In genomic region chr12:46367351-46368029, GRCh38 we compare ENCODE assay signal across 8 cellular contexts. TPM values are rescaled to one million over a fixed set of nuclear protein-coding genes. Genes with fewer than 3 reads are reported as not detected.
A peak's percentile ranks its signal among the peaks of the same experiment; 100 is the strongest.
DNase-seq lines count a peak whose midpoint lies in the region; ATAC-seq and TF ChIP-seq lines count a peak whose summit lies in the region.

No MANE protein-coding gene starts in this region.

- peaks cover 8% of the 10 kb centered on the region for H3K4me1 ChIP-seq in fibroblast of lung (ENCODE audit: control insufficient read depth, extremely low read depth, insufficient read depth, low read length)

- TF ChIP-seq CTCF in Calu3 (IDR thresholded peaks at IDR 0.05; ENCODE audit: unreplicated experiment) (no peak), activated B cell treated with CpG ODN at 0.5 μM for 24 hours (IDR thresholded peaks at IDR 0.05) (no peak), fibroblast of lung (conservative IDR thresholded peaks at IDR 0.05 in 1 of 2, IDR thresholded peaks at IDR 0.05 in 1 of 2; ENCODE audit: low read depth in 1 of 2, low read length in 2 of 2) (no peak), retinal pigment epithelial cell (conservative IDR thresholded peaks at IDR 0.05; ENCODE audit: low read depth, low read length) (no peak)

- CTCF ChIA-PET in Calu3 (lab: Charles Lee): interaction anchor here (1.3 kb wide), 2 partner anchors 74 to 125 kb away, joined by 3 read pairs; no protein-coding TSS in a partner anchor
- CTCF ChIA-PET in activated B cell treated with CpG ODN at 0.5 μM for 24 hours (lab: Charles Lee): no interaction called here

- H3K4me2 ChIP-seq in fibroblast of lung (ENCODE audit: extremely low read depth, insufficient read depth, low read length): peak overlapping the region; percentile 99

- H3K79me2 ChIP-seq in fibroblast of lung (ENCODE audit: control insufficient read depth, insufficient read depth, low read length): peaks cover 96% of the 10 kb centered on the region

- ATAC-seq in activated B cell treated with CpG ODN at 0.5 μM for 24 hours (ENCODE audit: low read depth): no peak
- no peak for ATAC-seq in HG02759 (IDR thresholded peaks at IDR 0.05; ENCODE audit: unreplicated experiment)
- no peak for ATAC-seq in GM21423 (IDR thresholded peaks at IDR 0.05; ENCODE audit: unreplicated experiment)

- intact Hi-C loops in Calu3 (cut with micrococcal nuclease; ENCODE audit: unreplicated experiment): loop anchor here (5.0 kb wide), 3 partner anchors 65 to 295 kb away; no protein-coding TSS in a partner anchor
- intact Hi-C loops in activated B cell treated with CpG ODN at 0.5 μM for 24 hours (cut with micrococcal nuclease): no loop called here

- H3K27me3 Mint-ChIP-seq in Calu3 (ENCODE audit: unreplicated experiment) (no peaks in the 10 kb centered on the region), activated B cell treated with CpG ODN at 0.5 μM for 24 hours (no peaks in the 10 kb centered on the region)

- H3K4me3 ChIP-seq in fibroblast of lung (replicated peaks in 1 of 4; ENCODE audit: control extremely low read depth in 1 of 4, insufficient read depth in 1 of 4, low read depth in 3 of 4, low read length in 4 of 4): peak overlapping the region; percentile 64 to 89 (median 82)
- H3K4me3 ChIP-seq in retinal pigment epithelial cell (ENCODE audit: low read length): peak overlapping the region; percentile 7

- peak overlapping the region; percentile 98 for H3K27ac ChIP-seq in fibroblast of lung (ENCODE audit: insufficient read depth, low read length)

- H4K20me1 ChIP-seq in fibroblast of lung (ENCODE audit: control insufficient read depth, extremely low read depth, insufficient read depth, low read length): peaks cover 31% of the 10 kb centered on the region

- H3K9me3 Mint-ChIP-seq in Calu3 (ENCODE audit: low read depth, unreplicated experiment) (no peaks in the 10 kb centered on the region), activated B cell treated with CpG ODN at 0.5 μM for 24 hours (no peaks in the 10 kb centered on the region)

- peaks cover 7% of the 10 kb centered on the region for H3K4me1 Mint-ChIP-seq in Calu3 (ENCODE audit: low read depth, unreplicated experiment)
- peaks cover 67% of the 10 kb centered on the region for H3K4me1 Mint-ChIP-seq in activated B cell treated with CpG ODN at 0.5 μM for 24 hours

- no TSS peak for BruUV-seq in Calu3 (replicated peaks; lab: Mats Ljungman, UMichigan)

- in situ Hi-C loops in ACHN (cut with HindIII; ENCODE audit: low pct_ligation_motif_present, low pct_unique_long_range_greater_than_20kb, low sequenced_read_pairs): loop anchor here (25.0 kb wide), 1 partner anchor 205 kb away; no protein-coding TSS in a partner anchor

- peak overlapping the region; percentile 66 for H3K27ac Mint-ChIP-seq in Calu3 (ENCODE audit: unreplicated experiment)
- peak overlapping the region; percentile 24 for H3K27ac Mint-ChIP-seq in activated B cell treated with CpG ODN at 0.5 μM for 24 hours

- peaks cover 94% of the 10 kb centered on the region for H3K36me3 Mint-ChIP-seq in Calu3 (ENCODE audit: insufficient read depth, unreplicated experiment)
- H3K36me3 Mint-ChIP-seq in activated B cell treated with CpG ODN at 0.5 μM for 24 hours (ENCODE audit: low read depth): peaks cover 89% of the 10 kb centered on the region

- peak overlapping the region; percentile 40 for H3K9ac ChIP-seq in fibroblast of lung (ENCODE audit: insufficient read depth, low read length)

- no peaks in the 10 kb centered on the region for H3K27me3 ChIP-seq in fibroblast of lung (ENCODE audit: control insufficient read depth, insufficient read depth, low read length)

- H3K9me3 ChIP-seq in fibroblast of lung (ENCODE audit: control insufficient read depth, insufficient read depth, low read depth, low read length): no peaks in the 10 kb centered on the region

- H3K4me3 Mint-ChIP-seq in Calu3 (ENCODE audit: low read depth, unreplicated experiment) (peak overlapping the region; percentile 67), activated B cell treated with CpG ODN at 0.5 μM for 24 hours (no peak overlapping the region)

- DNase-seq in Calu3 (no peak), activated B cell treated with CpG ODN at 0.5 μM for 24 hours (no peak), fibroblast of lung (ENCODE audit: low read depth in 2 of 2) (no peak), retinal pigment epithelial cell (ENCODE audit: low read depth) (no peak), HT-29 (ENCODE audit: low spot score) (no peak), ACHN (no peak)

- POLR2A ChIA-PET in activated B cell treated with CpG ODN at 0.5 μM for 24 hours (lab: Charles Lee): interaction anchor here (0.7 to 0.8 kb wide), 3 partner anchors 11 to 294 kb away, joined by 3 to 4 read pairs (median 3); no protein-coding TSS in a partner anchor

- no peak overlapping the region for H2AFZ ChIP-seq in fibroblast of lung (ENCODE audit: low read length)

- H3K36me3 ChIP-seq in fibroblast of lung (ENCODE audit: control insufficient read depth, insufficient read depth, low read length): peaks cover 29% of the 10 kb centered on the region

RNA-seq across cellular contexts. Expression of gene SLC38A2, which starts 5.1 kb away (rescaled TPM):
- total RNA-seq in Calu3 (2022) (142 and 170 TPM in 2 replicates), activated B cell treated with CpG ODN at 0.5 μM for 24 hours (231 and 247 TPM in 2 replicates), fibroblast of lung (883 and 1,357 TPM in 2 replicates)
- polyA plus RNA-seq in fibroblast of lung: 644 and 940 TPM in 2 replicates
- 373 and 531 TPM in 2 replicates for polyA plus RNA-seq in fibroblast of lung (2012)
- 337 and 510 TPM in 2 replicates for polyA minus RNA-seq in fibroblast of lung (ENCODE audit: low replicate concordance)
- total RNA-seq in HT-29 (2014; rRNA removed; shearing (Covaris generic)): 67.9 and 74.4 TPM in 2 replicates
